In genomic region chr3:113140876-113141275, GRCh38 we compare ENCODE assay signal across 15 cellular contexts.
DNase-seq lines count a peak whose midpoint lies in the region; ATAC-seq and TF ChIP-seq lines count a peak whose summit lies in the region.
"Had no signal": no experiment of that assay in that cellular context is flagged by ENCODE, and none has a peak within 500 bp of the region (broad histone marks: within the 10 kb centered on the region; RNA-seq: fewer than 3 reads in every experiment).

No MANE protein-coding gene starts in this region.

- peak overlapping the region; percentile 32 for H4K91ac ChIP-seq in trophoblast cell (ENCODE audit: low read depth, low read length)

- H3K4me1 ChIP-seq in mammary epithelial cell (ENCODE audit: insufficient read depth, low read length): peaks cover 6% of the 10 kb centered on the region
- peaks cover 0 to 2% of the 10 kb centered on the region in 2 experiments for H3K4me1 ChIP-seq in trophoblast cell (ENCODE audit: control insufficient read depth in 1 of 2, insufficient read depth in 2 of 2, low read length in 2 of 2)

- dilution Hi-C loops in mammary epithelial cell (cut with HindIII; ENCODE audit: low sequenced_read_pairs): no loop called here

- 94% methylated on average over 2 of the region's 2 CpGs for WGBS in mammary epithelial cell (ENCODE audit: low coverage, missing lambda C conversion rate)
- no CpG with 5 or more reads among the region's 2 CpGs for WGBS in trophoblast cell (ENCODE audit: extremely low coverage, insufficient coverage, insufficient read length)

- POLR2A ChIA-PET in activated CD4-positive, alpha-beta T cell treated with anti-CD3 and anti-CD28 coated beads for 36 hours (lab: Charles Lee): no interaction called here

- peak; percentile 24 for DNase-seq in activated CD4-positive, alpha-beta T cell treated with anti-CD3 and anti-CD28 coated beads for 36 hours
- DNase-seq in activated CD4-positive, alpha-beta T cell treated with anti-CD3 and anti-CD28 coated beads for 4 hours: no peak
- DNase-seq in KG1 (lab: John Stamatoyannopoulos, UW): peak; percentile 6
- peak; percentile 56 for DNase-seq in mammary epithelial cell
- no peak for DNase-seq in trophoblast cell
- no peak for DNase-seq in Kasumi-1 (lab: John Stamatoyannopoulos, UW)
- DNase-seq in NCI-H2227 treated with DMSO at 0.1 percent for 48 hours (lab: John Stamatoyannopoulos, UW): no peak
- DNase-seq: foreskin melanocyte, NCI-H1930, T-helper 17 cell had no signal

- H3K23ac ChIP-seq in trophoblast cell (ENCODE audit: low read length): no peak overlapping the region

- CTCF ChIA-PET in activated CD4-positive, alpha-beta T cell treated with anti-CD3 and anti-CD28 coated beads for 36 hours (lab: Charles Lee): no interaction called here
- CTCF ChIA-PET in mammary epithelial cell (lab: Charles Lee; ENCODE audit: low non-redundant PET): no interaction called here

- no peak overlapping the region for H3K4me3 Mint-ChIP-seq in activated CD4-positive, alpha-beta T cell treated with anti-CD3 and anti-CD28 coated beads for 36 hours
- H3K4me3 Mint-ChIP-seq: activated naive CD8-positive, alpha-beta T cell; GM23338; T-helper 17 cell had no signal

- no peak overlapping the region for H3K4me2 ChIP-seq in mammary epithelial cell (ENCODE audit: insufficient read depth, low read depth, low read length)
- H3K4me2 ChIP-seq in trophoblast cell (ENCODE audit: low read length): no peak overlapping the region
- H3K4me2 ChIP-seq: GM23338 had no signal

- H3K9ac ChIP-seq in mammary epithelial cell (ENCODE audit: insufficient read depth, low read length): no peak overlapping the region
- no peak overlapping the region for H3K9ac ChIP-seq in trophoblast cell (ENCODE audit: low read length)

- H3K14ac ChIP-seq in trophoblast cell (ENCODE audit: low read length): no peak overlapping the region

- H3K36me3 Mint-ChIP-seq in activated CD4-positive, alpha-beta T cell treated with anti-CD3 and anti-CD28 coated beads for 36 hours (ENCODE audit: low read depth): no peaks in the 10 kb centered on the region
- H3K36me3 Mint-ChIP-seq: activated naive CD8-positive, alpha-beta T cell had no signal

- H2BK12ac ChIP-seq in trophoblast cell (ENCODE audit: low read length): no peak overlapping the region

- no peak overlapping the region for H3K18ac ChIP-seq in trophoblast cell (ENCODE audit: low read length)

- H3K79me2 ChIP-seq in mammary epithelial cell (ENCODE audit: insufficient read depth, low read length): no peaks in the 10 kb centered on the region
- H3K79me2 ChIP-seq in trophoblast cell (ENCODE audit: control insufficient read depth, insufficient read depth, low read length, poor library complexity): no peaks in the 10 kb centered on the region

- H3K27ac Mint-ChIP-seq in activated CD4-positive, alpha-beta T cell treated with anti-CD3 and anti-CD28 coated beads for 36 hours: no peak overlapping the region
- H3K27ac Mint-ChIP-seq: activated naive CD8-positive, alpha-beta T cell; GM23338; T-helper 17 cell had no signal

- no peaks in the 10 kb centered on the region for H4K20me1 ChIP-seq in mammary epithelial cell (ENCODE audit: insufficient read depth, low read length)

- peak; percentile 80 for ATAC-seq in activated CD4-positive, alpha-beta T cell treated with anti-CD3 and anti-CD28 coated beads for 36 hours
- ATAC-seq in HG02852 (IDR thresholded peaks at IDR 0.05; ENCODE audit: unreplicated experiment): no peak
- ATAC-seq: GM23338, T-helper 17 cell had no signal

- H3K79me1 ChIP-seq in trophoblast cell (ENCODE audit: low read length): peaks cover 3% of the 10 kb centered on the region

- H3K4me3 ChIP-seq in mammary epithelial cell (replicated peaks in 1 of 3; ENCODE audit: insufficient read depth in 1 of 3, low read depth in 2 of 3, low read length in 3 of 3) (no peak overlapping the region), trophoblast cell (ENCODE audit: low read depth, low read length) (no peak overlapping the region)
- H3K4me3 ChIP-seq: coronary artery, GM23338, skin epidermis had no signal

- in situ Hi-C loops in mammary epithelial cell (cut with MboI; ENCODE audit: low sequenced_read_pairs in 2 of 2): loop anchor here in 1 of 2 donors (5.0 kb wide), 1 partner anchor 146 kb away; no protein-coding TSS in a partner anchor

- H3K27ac ChIP-seq in mammary epithelial cell (ENCODE audit: insufficient read depth, low read depth, low read length) (no peak overlapping the region), trophoblast cell (ENCODE audit: low read depth, low read length) (no peak overlapping the region)
- H3K27ac ChIP-seq: coronary artery had no signal

- peaks cover 3% of the 10 kb centered on the region for H3K4me1 Mint-ChIP-seq in activated CD4-positive, alpha-beta T cell treated with anti-CD3 and anti-CD28 coated beads for 36 hours
- H3K4me1 Mint-ChIP-seq: T-helper 17 cell had no signal

- no peak overlapping the region for H2AFZ ChIP-seq in mammary epithelial cell (ENCODE audit: low read depth, low read length)
- no peak overlapping the region for H2AFZ ChIP-seq in trophoblast cell (ENCODE audit: insufficient read depth, low read length, poor library complexity)
- H2AFZ ChIP-seq: GM23338 had no signal

- H3K9me3 ChIP-seq in mammary epithelial cell (replicated peaks; ENCODE audit: insufficient read depth, low read length) (no peaks in the 10 kb centered on the region), trophoblast cell (ENCODE audit: insufficient read depth, low read depth, low read length) (no peaks in the 10 kb centered on the region)

- H3K27me3 ChIP-seq in mammary epithelial cell (ENCODE audit: insufficient read depth, low read length) (no peaks in the 10 kb centered on the region), trophoblast cell (ENCODE audit: insufficient read depth, low read length) (no peaks in the 10 kb centered on the region)

- H4K8ac ChIP-seq in trophoblast cell (ENCODE audit: low read depth, low read length): no peak overlapping the region

- H3K36me3 ChIP-seq in mammary epithelial cell (ENCODE audit: insufficient read depth, low read length) (no peaks in the 10 kb centered on the region), trophoblast cell (ENCODE audit: control insufficient read depth in 1 of 2, insufficient read depth in 2 of 2, low read length in 2 of 2) (no peaks in the 10 kb centered on the region)

- no peak overlapping the region for H2BK5ac ChIP-seq in trophoblast cell (ENCODE audit: low read depth, low read length, poor library complexity)

- H3K9me3 Mint-ChIP-seq in activated CD4-positive, alpha-beta T cell treated with anti-CD3 and anti-CD28 coated beads for 36 hours (ENCODE audit: low read depth): no peaks in the 10 kb centered on the region
- H3K9me3 Mint-ChIP-seq: GM23338 had no signal

- no TSS peak for BruUV-seq in mammary epithelial cell (replicated peaks; lab: Mats Ljungman, UMichigan)

- TF ChIP-seq CTCF in mammary epithelial cell (conservative IDR thresholded peaks at IDR 0.05 in 1 of 2, IDR thresholded peaks at IDR 0.05 in 1 of 2; ENCODE audit: extremely low read depth in 1 of 2, insufficient read depth in 1 of 2, low read depth in 1 of 2, low read length in 2 of 2): no peak

- no peak overlapping the region for H3K4ac ChIP-seq in trophoblast cell (ENCODE audit: low read depth, low read length)

- no peak overlapping the region for H4K12ac ChIP-seq in trophoblast cell (ENCODE audit: low read depth, low read length)

- peak overlapping the region; percentile 67 for H2AK5ac ChIP-seq in trophoblast cell (ENCODE audit: low read length)

- intact Hi-C loops in activated CD4-positive, alpha-beta T cell treated with anti-CD3 and anti-CD28 coated beads for 36 hours (cut with DNase I, micrococcal nuclease): no loop called here
- intact Hi-C loops in mammary epithelial cell (cut with micrococcal nuclease): no loop called here

- no peak overlapping the region for H2BK120ac ChIP-seq in trophoblast cell (ENCODE audit: insufficient read depth, low read length, poor library complexity)

- peaks cover under 1% of the 10 kb centered on the region for H3K27me3 Mint-ChIP-seq in activated CD4-positive, alpha-beta T cell treated with anti-CD3 and anti-CD28 coated beads for 36 hours

Comparison
In these comparisons a context has a peak if more than half of its experiments do, and no peak if none do; other contexts are left out.
1. DNase-seq: peak in activated CD4-positive, alpha-beta T cell treated with anti-CD3 and anti-CD28 coated beads for 36 hours (single experiment), KG1 (single experiment) and mammary epithelial cell (single experiment); none in activated CD4-positive, alpha-beta T cell treated with anti-CD3 and anti-CD28 coated beads for 4 hours (0 of 2), trophoblast cell (0 of 2), Kasumi-1 (0 of 2) and NCI-H2227 treated with DMSO at 0.1 percent for 48 hours (single experiment).